9 cellular contexts compared by ENCODE assay signal in the genomic region with DNA sequence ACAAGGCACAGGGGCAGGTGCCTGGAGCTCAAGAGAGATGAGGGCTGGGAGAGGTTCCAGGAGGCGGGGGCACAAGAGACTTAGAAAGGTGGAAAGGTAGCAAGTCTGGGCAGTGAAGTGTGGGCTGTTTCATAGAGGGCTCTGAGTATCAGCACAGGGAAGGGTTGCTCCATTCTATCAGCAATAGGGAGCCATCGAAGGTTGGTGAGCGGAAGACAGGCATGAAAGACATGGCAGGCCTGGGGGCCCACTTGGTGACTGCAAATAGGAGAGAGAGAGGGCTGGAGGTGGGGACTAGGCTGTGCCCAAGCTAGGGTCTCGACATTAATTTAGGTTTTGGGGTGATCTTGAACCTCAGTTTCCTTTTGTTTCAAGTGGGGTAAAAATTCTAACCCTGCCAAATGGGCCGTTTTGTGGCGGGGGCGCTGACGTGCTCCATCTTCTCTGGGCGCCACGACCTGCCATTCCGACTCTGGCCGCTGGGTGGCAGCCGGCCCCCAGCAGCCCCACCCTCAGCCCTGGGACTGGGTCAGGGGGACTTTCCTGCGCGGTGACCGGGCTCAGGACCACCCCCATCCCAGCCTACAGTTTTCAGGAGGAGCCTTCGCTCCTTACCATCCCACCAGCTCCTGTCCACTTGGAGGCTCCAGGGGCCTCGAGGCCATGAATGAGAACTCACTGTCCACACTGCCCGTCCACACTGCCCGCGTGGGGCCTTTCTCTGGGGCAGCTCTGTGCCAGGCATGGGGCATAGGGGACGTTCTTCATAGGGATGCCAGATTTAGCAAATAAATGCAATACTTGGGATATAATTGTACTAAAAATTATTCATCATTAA. TPM values are rescaled to one million over a fixed set of nuclear protein-coding genes. Genes with fewer than 3 reads are reported as not detected.
DNase-seq lines count a peak whose midpoint lies in the region; ATAC-seq and TF ChIP-seq lines count a peak whose summit lies in the region.
"Had no signal": no experiment of that assay in that cellular context is flagged by ENCODE, and none has a peak within 500 bp of the region (broad histone marks: within the 10 kb centered on the region; RNA-seq: fewer than 3 reads in every experiment).

No MANE protein-coding gene starts in this region.

- CTCF ChIA-PET in CD4-positive, alpha-beta memory T cell (lab: Charles Lee; ENCODE audit: partially characterized antibody) = interaction anchor here (0.9 to 2.0 kb wide), 7 partner anchors 9 to 63 kb away, joined by 3 to 12 read pairs (median 3); no protein-coding TSS in a partner anchor
- CTCF ChIA-PET in MCF 10A (lab: Yijun Ruan, JAX) = interaction anchor here (0.6 to 7.7 kb wide), 42 partner anchors 9 to 1058 kb away, joined by 3 to 72 read pairs (median 4); partner anchors contain the start of gene UNC5B

- peak in 4 of 5 donors; percentile 11 to 36 (median 18) for DNase-seq in CD4-positive, alpha-beta memory T cell
- DNase-seq in WERI-Rb-1 (peak; percentile 71), MCF 10A (ENCODE audit: unreplicated experiment) (peak; percentile 36), left colon (peak in 1 of 2 donors; percentile 57)
- peak; percentile 5 to 55 (median 22) for DNase-seq in stimulated activated CD4-positive, alpha-beta T cell treated with anti-CD3 and anti-CD28 coated beads, TNF-alpha, amount 100 ng/mL, for 24 hours (ENCODE audit: low read depth in 3 of 3)

- peaks cover 3 to 18% of the 10 kb centered on the region in 2 donors for H3K27me3 Mint-ChIP-seq in CD4-positive, alpha-beta memory T cell
- peaks cover 37% of the 10 kb centered on the region for H3K27me3 Mint-ChIP-seq in MCF 10A (ENCODE audit: insufficient read depth, unreplicated experiment)

- intact Hi-C loops in CD4-positive, alpha-beta memory T cell (cut with micrococcal nuclease) = no loop called here
- intact Hi-C loops in MCF 10A (cut with micrococcal nuclease) (loop anchor here (1.0 to 5.0 kb wide), 3 partner anchors 284 to 360 kb away; no protein-coding TSS in a partner anchor), left colon (cut with DNase I, micrococcal nuclease) (loop anchor here (5.0 to 10.0 kb wide), 2 partner anchors 279 to 282 kb away; no protein-coding TSS in a partner anchor)

- POLR2A ChIA-PET in CD4-positive, alpha-beta memory T cell (lab: Charles Lee; ENCODE audit: partially characterized antibody) = no interaction called here
- POLR2A ChIA-PET in MCF 10A (lab: Yijun Ruan, JAX) = interaction anchor here (0.6 to 0.7 kb wide), 3 partner anchors 268 to 283 kb away, joined by 3 read pairs; no protein-coding TSS in a partner anchor

- no peaks in the 10 kb centered on the region for H3K36me3 Mint-ChIP-seq in CD4-positive, alpha-beta memory T cell
- no peaks in the 10 kb centered on the region for H3K36me3 Mint-ChIP-seq in MCF 10A (ENCODE audit: insufficient read depth, unreplicated experiment)
- H3K36me3 Mint-ChIP-seq: IgD-negative memory B cell had no signal

- H3K27ac ChIP-seq in CD4-positive, alpha-beta memory T cell (ENCODE audit: low read depth, low read length) = no peak overlapping the region
- no peak overlapping the region for H3K27ac ChIP-seq in WERI-Rb-1

- peak overlapping the region in 3 of 8 donors; percentile 14 to 60 (median 48) for H3K4me3 Mint-ChIP-seq in CD4-positive, alpha-beta memory T cell
- H3K4me3 Mint-ChIP-seq in MCF 10A (ENCODE audit: unreplicated experiment) = no peak overlapping the region
- H3K4me3 Mint-ChIP-seq: IgD-negative memory B cell had no signal

- H3K4me1 ChIP-seq in CD4-positive, alpha-beta memory T cell (ENCODE audit: insufficient read depth, low read length) = no peaks in the 10 kb centered on the region

- H3K27me3 ChIP-seq in CD4-positive, alpha-beta memory T cell (ENCODE audit: insufficient read depth, low read length) = peaks cover 8% of the 10 kb centered on the region
- no peaks in the 10 kb centered on the region for H3K27me3 ChIP-seq in WERI-Rb-1 (ENCODE audit: insufficient read depth, low read depth, severe bottlenecking)

- no peaks in the 10 kb centered on the region for H3K9me3 ChIP-seq in CD4-positive, alpha-beta memory T cell (ENCODE audit: control insufficient read depth in 1 of 2, low read length in 2 of 2)
- H3K9me3 ChIP-seq in WERI-Rb-1 (ENCODE audit: severe bottlenecking) = no peaks in the 10 kb centered on the region

- H3K4me1 Mint-ChIP-seq in CD4-positive, alpha-beta memory T cell = peaks cover 0 to 6% (median 5%) of the 10 kb centered on the region in 4 donors
- peaks cover 7% of the 10 kb centered on the region for H3K4me1 Mint-ChIP-seq in MCF 10A (ENCODE audit: insufficient read depth, unreplicated experiment)

- TF ChIP-seq CTCF in WERI-Rb-1 (IDR thresholded peaks at IDR 0.05; ENCODE audit: low read depth, low read length) = peak; percentile 91
- peak; percentile 94 for TF ChIP-seq CTCF in MCF 10A (IDR thresholded peaks at IDR 0.05; ENCODE audit: unreplicated experiment)

- no peaks in the 10 kb centered on the region for H3K36me3 ChIP-seq in CD4-positive, alpha-beta memory T cell (ENCODE audit: insufficient read depth, low read length)
- no peaks in the 10 kb centered on the region for H3K36me3 ChIP-seq in WERI-Rb-1

- ATAC-seq in HG03432 (IDR thresholded peaks at IDR 0.05; ENCODE audit: unreplicated experiment) (peak; percentile 46), left colon (peak; percentile 64), GM18519 (IDR thresholded peaks at IDR 0.05; ENCODE audit: low FRiP score, unreplicated experiment) (no peak), GM21528 (IDR thresholded peaks at IDR 0.05; ENCODE audit: low FRiP score, unreplicated experiment) (no peak)

- H3K9me3 Mint-ChIP-seq in CD4-positive, alpha-beta memory T cell = no peaks in the 10 kb centered on the region
- H3K9me3 Mint-ChIP-seq in MCF 10A (ENCODE audit: unreplicated experiment) = no peaks in the 10 kb centered on the region

- no peak overlapping the region for H3K4me3 ChIP-seq in CD4-positive, alpha-beta memory T cell (ENCODE audit: low read length in 2 of 2)
- H3K4me3 ChIP-seq in WERI-Rb-1 (ENCODE audit: low read depth, low read length) = no peak overlapping the region

- H3K27ac Mint-ChIP-seq in CD4-positive, alpha-beta memory T cell = no peak overlapping the region
- no peak overlapping the region for H3K27ac Mint-ChIP-seq in MCF 10A (ENCODE audit: low read depth, unreplicated experiment)
- H3K27ac Mint-ChIP-seq: IgD-negative memory B cell had no signal

- BruUV-seq in MCF 10A (replicated peaks; lab: Mats Ljungman, UMichigan) = no TSS peak

RNA-seq across cellular contexts. Expression of gene PCBD1, which starts 37.2 kb away (rescaled TPM):
- 10 to 100 TPM; 12.4 to 14.7 TPM for total RNA-seq in CD4-positive, alpha-beta memory T cell
- 10 to 100 TPM; 21.2 to 22.5 TPM for polyA plus RNA-seq in CD4-positive, alpha-beta memory T cell
- total RNA-seq in MCF 10A (2022) = 40.3 and 52.4 TPM in 2 replicates
- total RNA-seq in left colon = 10 to 100 TPM; 67.6 to 78.2 TPM

Comparison
In these comparisons a context has a peak if more than half of its experiments do, and no peak if none do; other contexts are left out.
1. ATAC-seq: peak in HG03432 (single experiment) and left colon (single experiment); none in GM18519 (single experiment) and GM21528 (single experiment).